1 cellular context compared by ENCODE assay signal in the genomic region with DNA sequence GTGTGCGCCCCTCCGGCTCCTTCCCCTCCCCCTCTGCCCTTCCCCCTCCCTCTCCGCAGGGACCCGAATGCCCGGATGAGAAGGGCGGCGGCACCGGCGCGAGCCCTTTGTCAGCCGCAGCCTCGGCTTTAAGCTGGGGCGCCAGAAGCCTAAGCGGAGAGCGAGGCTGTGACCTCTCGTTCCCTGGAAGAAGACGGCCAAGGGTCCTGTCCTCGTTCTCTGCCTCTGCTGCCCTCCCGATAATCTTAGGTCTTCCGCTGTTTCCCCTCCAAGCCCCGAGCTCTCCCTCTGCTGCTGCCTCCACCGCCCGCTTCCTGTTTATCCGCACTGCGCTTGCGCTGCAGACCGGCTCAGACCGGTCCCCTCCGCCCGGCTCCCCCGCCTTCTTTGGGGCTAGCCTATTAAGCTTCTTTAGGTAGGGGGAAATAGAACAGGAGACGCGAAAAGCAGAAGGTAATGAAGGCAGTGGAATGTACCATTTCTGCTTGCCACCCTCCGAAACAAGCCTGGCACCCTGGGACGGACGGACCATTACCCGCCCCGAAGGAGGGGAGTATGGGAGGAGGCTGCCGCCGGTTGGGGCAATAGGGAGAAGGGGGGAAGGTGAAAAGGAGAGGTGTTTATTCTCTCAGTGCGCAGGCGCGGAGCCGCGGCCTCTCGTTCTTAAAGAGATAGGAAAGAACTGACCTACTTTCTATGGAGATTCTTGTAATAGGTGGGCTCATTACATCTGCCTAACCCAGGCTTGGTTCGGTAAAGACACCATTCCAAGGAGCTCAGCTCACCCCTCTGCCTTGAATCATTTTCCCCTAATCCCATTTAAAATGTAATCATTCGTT.
TF ChIP-seq lines count a peak whose summit lies in the region.

A gene (minus strand): TSS at position 326 of the 839 bp plus-strand sequence. CDS start 422 bp downstream, outside the sequence.

TF ChIP-seq in GM12878, 131 proteins besides CTCF, POLR2A, EP300 and RAD21 (continued from another document):
- TF ChIP-seq WRNIP1 (IDR thresholded peaks at IDR 0.05; ENCODE audit: borderline replicate concordance, low read depth, low read length) (peak; percentile 38; the same call in 1 of the 2 replicates), CBX3 (IDR thresholded peaks at IDR 0.05; ENCODE audit: borderline replicate concordance, low read depth) (no peak), MEF2B (IDR thresholded peaks at IDR 0.05; ENCODE audit: partially characterized antibody, poor library complexity, severe bottlenecking) (peak; percentile 88), BACH1 (IDR thresholded peaks at IDR 0.05; ENCODE audit: borderline replicate concordance) (peak; percentile 93), SIX5 (IDR thresholded peaks at IDR 0.05; ENCODE audit: low read depth, low read length, severe bottlenecking) (peak; percentile 61), YBX1 (IDR thresholded peaks at IDR 0.05) (no peak), DPF2 (IDR thresholded peaks at IDR 0.05) (no peak), RUNX3 (IDR thresholded peaks at IDR 0.05; ENCODE audit: low read length) (no peak; the same call in 1 of the 2 replicates), NFXL1 (IDR thresholded peaks at IDR 0.05; ENCODE audit: borderline replicate concordance) (no peak), SUZ12 (IDR thresholded peaks at IDR 0.05; ENCODE audit: unreplicated experiment) (no peak), HDGF (IDR thresholded peaks at IDR 0.05) (peak; percentile 83; the same call in 1 of the 2 replicates), MTA3 (IDR thresholded peaks at IDR 0.05; ENCODE audit: borderline replicate concordance, low read length) (no peak), BRCA1 (IDR thresholded peaks at IDR 0.05; ENCODE audit: low read depth, low read length) (0 out of 2 replicates have a peak, but pooled peaks have one; percentile 51), IRF4 (IDR thresholded peaks at IDR 0.05; ENCODE audit: low read depth, low read length) (peak; percentile 5; the same call in 1 of the 2 replicates)
- TF ChIP-seq, protein P1, sequence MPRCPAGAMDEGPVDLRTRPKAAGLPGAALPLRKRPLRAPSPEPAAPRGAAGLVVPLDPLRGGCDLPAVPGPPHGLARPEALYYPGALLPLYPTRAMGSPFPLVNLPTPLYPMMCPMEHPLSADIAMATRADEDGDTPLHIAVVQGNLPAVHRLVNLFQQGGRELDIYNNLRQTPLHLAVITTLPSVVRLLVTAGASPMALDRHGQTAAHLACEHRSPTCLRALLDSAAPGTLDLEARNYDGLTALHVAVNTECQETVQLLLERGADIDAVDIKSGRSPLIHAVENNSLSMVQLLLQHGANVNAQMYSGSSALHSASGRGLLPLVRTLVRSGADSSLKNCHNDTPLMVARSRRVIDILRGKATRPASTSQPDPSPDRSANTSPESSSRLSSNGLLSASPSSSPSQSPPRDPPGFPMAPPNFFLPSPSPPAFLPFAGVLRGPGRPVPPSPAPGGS (IDR thresholded peaks at IDR 0.05; ENCODE audit: borderline replicate concordance, insufficient read depth, low read depth, low read length, poor library complexity, severe bottlenecking), result no peak
- TF ChIP-seq, protein P2, sequence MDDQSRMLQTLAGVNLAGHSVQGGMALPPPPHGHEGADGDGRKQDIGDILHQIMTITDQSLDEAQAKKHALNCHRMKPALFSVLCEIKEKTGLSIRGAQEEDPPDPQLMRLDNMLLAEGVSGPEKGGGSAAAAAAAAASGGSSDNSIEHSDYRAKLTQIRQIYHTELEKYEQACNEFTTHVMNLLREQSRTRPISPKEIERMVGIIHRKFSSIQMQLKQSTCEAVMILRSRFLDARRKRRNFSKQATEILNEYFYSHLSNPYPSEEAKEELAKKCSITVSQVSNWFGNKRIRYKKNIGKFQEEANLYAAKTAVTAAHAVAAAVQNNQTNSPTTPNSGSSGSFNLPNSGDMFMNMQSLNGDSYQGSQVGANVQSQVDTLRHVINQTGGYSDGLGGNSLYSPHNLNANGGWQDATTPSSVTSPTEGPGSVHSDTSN (IDR thresholded peaks at IDR 0.05; ENCODE audit: insufficient replicate concordance, low read depth, low read length), result no peak
- TF ChIP-seq, protein P3, sequence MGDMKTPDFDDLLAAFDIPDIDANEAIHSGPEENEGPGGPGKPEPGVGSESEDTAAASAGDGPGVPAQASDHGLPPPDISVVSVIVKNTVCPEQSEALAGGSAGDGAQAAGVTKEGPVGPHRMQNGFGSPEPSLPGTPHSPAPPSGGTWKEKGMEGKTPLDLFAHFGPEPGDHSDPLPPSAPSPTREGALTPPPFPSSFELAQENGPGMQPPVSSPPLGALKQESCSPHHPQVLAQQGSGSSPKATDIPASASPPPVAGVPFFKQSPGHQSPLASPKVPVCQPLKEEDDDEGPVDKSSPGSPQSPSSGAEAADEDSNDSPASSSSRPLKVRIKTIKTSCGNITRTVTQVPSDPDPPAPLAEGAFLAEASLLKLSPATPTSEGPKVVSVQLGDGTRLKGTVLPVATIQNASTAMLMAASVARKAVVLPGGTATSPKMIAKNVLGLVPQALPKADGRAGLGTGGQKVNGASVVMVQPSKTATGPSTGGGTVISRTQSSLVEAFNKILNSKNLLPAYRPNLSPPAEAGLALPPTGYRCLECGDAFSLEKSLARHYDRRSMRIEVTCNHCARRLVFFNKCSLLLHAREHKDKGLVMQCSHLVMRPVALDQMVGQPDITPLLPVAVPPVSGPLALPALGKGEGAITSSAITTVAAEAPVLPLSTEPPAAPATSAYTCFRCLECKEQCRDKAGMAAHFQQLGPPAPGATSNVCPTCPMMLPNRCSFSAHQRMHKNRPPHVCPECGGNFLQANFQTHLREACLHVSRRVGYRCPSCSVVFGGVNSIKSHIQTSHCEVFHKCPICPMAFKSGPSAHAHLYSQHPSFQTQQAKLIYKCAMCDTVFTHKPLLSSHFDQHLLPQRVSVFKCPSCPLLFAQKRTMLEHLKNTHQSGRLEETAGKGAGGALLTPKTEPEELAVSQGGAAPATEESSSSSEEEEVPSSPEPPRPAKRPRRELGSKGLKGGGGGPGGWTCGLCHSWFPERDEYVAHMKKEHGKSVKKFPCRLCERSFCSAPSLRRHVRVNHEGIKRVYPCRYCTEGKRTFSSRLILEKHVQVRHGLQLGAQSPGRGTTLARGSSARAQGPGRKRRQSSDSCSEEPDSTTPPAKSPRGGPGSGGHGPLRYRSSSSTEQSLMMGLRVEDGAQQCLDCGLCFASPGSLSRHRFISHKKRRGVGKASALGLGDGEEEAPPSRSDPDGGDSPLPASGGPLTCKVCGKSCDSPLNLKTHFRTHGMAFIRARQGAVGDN (IDR thresholded peaks at IDR 0.05), result peak; percentile 50; the same call in 1 of the 2 replicates
